Comparison of ENCODE assay signal across 8 cellular contexts in genomic region chr7:118184392-118184899, GRCh38. TPM values are rescaled to one million over a fixed set of nuclear protein-coding genes. Genes with fewer than 3 reads are reported as not detected.
DNase-seq lines count a peak whose midpoint lies in the region; ATAC-seq and TF ChIP-seq lines count a peak whose summit lies in the region.

No MANE protein-coding gene starts in this region.

- H3K27ac ChIP-seq in right cardiac atrium (ENCODE audit: low read length): peak overlapping the region; percentile 94
- H3K27ac ChIP-seq in smooth muscle cell (ENCODE audit: low read depth): peak overlapping the region; percentile 92

- 2% methylated on average over 18 of the region's 18 CpGs for WGBS in right cardiac atrium
- whole genome bisulfite sequencing in smooth muscle cell (ENCODE audit: low lambda C conversion rate): 5% methylated on average over 18 of the region's 18 CpGs

- no peaks in the 10 kb centered on the region for H3K27me3 Mint-ChIP-seq in activated CD4-positive, alpha-beta memory T cell treated with anti-CD3 and anti-CD28 coated beads, Interleukin-2, amount 10 ng/mL, durations not matched to agents 7 days and 5 days

- intact Hi-C loops in right cardiac atrium (cut with DNase I): no loop called here

- H4K20me1 ChIP-seq in smooth muscle cell (ENCODE audit: low read depth): peaks cover 11% of the 10 kb centered on the region

- POLR2A ChIA-PET in activated CD4-positive, alpha-beta memory T cell treated with anti-CD3 and anti-CD28 coated beads, Interleukin-2, amount 10 ng/mL, durations not matched to agents 7 days and 5 days (lab: Charles Lee): interaction anchor here (1.2 to 1.6 kb wide), 4 partner anchors 9 to 13 kb away, joined by 3 to 6 read pairs (median 5); no protein-coding TSS in a partner anchor

- peaks cover 5% of the 10 kb centered on the region for H3K4me1 ChIP-seq in right cardiac atrium (ENCODE audit: control insufficient read depth, insufficient read depth, low read length)
- peaks cover 20% of the 10 kb centered on the region for H3K4me1 ChIP-seq in smooth muscle cell (ENCODE audit: low read depth)

- H3K79me2 ChIP-seq in smooth muscle cell (ENCODE audit: low read depth): peaks cover 44% of the 10 kb centered on the region

- H3K4me3 Mint-ChIP-seq in activated CD4-positive, alpha-beta memory T cell treated with anti-CD3 and anti-CD28 coated beads, Interleukin-2, amount 10 ng/mL, durations not matched to agents 7 days and 5 days: peak overlapping the region; percentile 97

- peak overlapping the region; percentile 83 for H2AFZ ChIP-seq in smooth muscle cell (ENCODE audit: low read depth)

- H3K9me3 Mint-ChIP-seq in activated CD4-positive, alpha-beta memory T cell treated with anti-CD3 and anti-CD28 coated beads, Interleukin-2, amount 10 ng/mL, durations not matched to agents 7 days and 5 days: no peaks in the 10 kb centered on the region

- CTCF ChIA-PET in activated CD4-positive, alpha-beta memory T cell treated with anti-CD3 and anti-CD28 coated beads, Interleukin-2, amount 10 ng/mL, durations not matched to agents 7 days and 5 days (lab: Charles Lee): interaction anchor here (1.7 kb wide), 1 partner anchor 14 kb away, joined by 8 read pairs; no protein-coding TSS in a partner anchor

- DNase-seq in A172 (ENCODE audit: low spot score): peak; percentile 8
- DNase-seq in H7: peak; percentile 2
- no peak for DNase-seq in activated CD4-positive, alpha-beta memory T cell treated with anti-CD3 and anti-CD28 coated beads, Interleukin-2, amount 10 ng/mL, durations not matched to agents 7 days and 5 days
- DNase-seq in right cardiac atrium: no peak
- no peak for DNase-seq in smooth muscle cell (lab: John Stamatoyannopoulos, UW; ENCODE audit: unreplicated experiment)
- no peak for DNase-seq in retina
- no peak for DNase-seq in C1 segment of cervical spinal cord (lab: John Stamatoyannopoulos, UW)

- H3K9me3 ChIP-seq in right cardiac atrium (ENCODE audit: control insufficient read depth, low read length): no peaks in the 10 kb centered on the region
- no peaks in the 10 kb centered on the region for H3K9me3 ChIP-seq in smooth muscle cell (replicated peaks; ENCODE audit: low read depth)

- peak overlapping the region; percentile 98 for H3K27ac Mint-ChIP-seq in activated CD4-positive, alpha-beta memory T cell treated with anti-CD3 and anti-CD28 coated beads, Interleukin-2, amount 10 ng/mL, durations not matched to agents 7 days and 5 days

- H3K4me2 ChIP-seq in smooth muscle cell: peak overlapping the region; percentile 98

- no peak for TF ChIP-seq CTCF in smooth muscle cell (IDR thresholded peaks at IDR 0.05; ENCODE audit: borderline replicate concordance, insufficient read depth, poor library complexity, severe bottlenecking)

- H3K27me3 ChIP-seq in H7 (ENCODE audit: control insufficient read depth, insufficient read depth, low read length): no peaks in the 10 kb centered on the region
- H3K27me3 ChIP-seq in right cardiac atrium (ENCODE audit: control insufficient read depth, insufficient read depth): no peaks in the 10 kb centered on the region
- H3K27me3 ChIP-seq in smooth muscle cell (ENCODE audit: low read depth): no peaks in the 10 kb centered on the region

- peaks cover 40% of the 10 kb centered on the region for H3K36me3 Mint-ChIP-seq in activated CD4-positive, alpha-beta memory T cell treated with anti-CD3 and anti-CD28 coated beads, Interleukin-2, amount 10 ng/mL, durations not matched to agents 7 days and 5 days (ENCODE audit: low read depth)

- peak overlapping the region; percentile 71 for H3K4me3 ChIP-seq in H7 (ENCODE audit: insufficient read depth, low read depth, low read length)
- peak overlapping the region; percentile 80 for H3K4me3 ChIP-seq in right cardiac atrium (ENCODE audit: low read length)
- peak overlapping the region; percentile 93 for H3K4me3 ChIP-seq in smooth muscle cell

- ATAC-seq in right cardiac atrium: no peak
- ATAC-seq in HG03159 (IDR thresholded peaks at IDR 0.05; ENCODE audit: unreplicated experiment): no peak

- H3K9ac ChIP-seq in smooth muscle cell (ENCODE audit: low read depth): peak overlapping the region; percentile 95

- no peaks in the 10 kb centered on the region for H3F3A ChIP-seq in smooth muscle cell (ENCODE audit: low read depth)

- peaks cover 36% of the 10 kb centered on the region for H3K4me1 Mint-ChIP-seq in activated CD4-positive, alpha-beta memory T cell treated with anti-CD3 and anti-CD28 coated beads, Interleukin-2, amount 10 ng/mL, durations not matched to agents 7 days and 5 days

- H3K36me3 ChIP-seq in H7 (replicated peaks; ENCODE audit: control insufficient read depth, insufficient read depth, low read length) (peaks cover 2% of the 10 kb centered on the region; the same call in 1 of the 2 replicates), smooth muscle cell (ENCODE audit: low read depth) (peaks cover 7% of the 10 kb centered on the region)

RNA-seq across cellular contexts. Expression of gene LSM8, which starts 0.5 kb away (rescaled TPM):
- total RNA-seq in A172 (2014; rRNA removed; shearing (Covaris generic)): 103 TPM in 2 replicates
- 39.6 and 57.3 TPM in 2 replicates for total RNA-seq in H7 (2014; rRNA removed; shearing (Covaris generic))
- total RNA-seq in activated CD4-positive, alpha-beta memory T cell treated with anti-CD3 and anti-CD28 coated beads, Interleukin-2, amount 10 ng/mL, durations not matched to agents 7 days and 5 days: 10 to 100 TPM; 51.3 to 51.8 TPM
- total RNA-seq in right cardiac atrium (10 to 100 TPM; 16.6 to 24.4 (median 18.9) TPM), smooth muscle cell (38.2 and 42.8 TPM in 2 replicates)
- polyA plus RNA-seq in right cardiac atrium (23.4 TPM), smooth muscle cell (36.8 and 41.6 TPM in 2 replicates)

RNA-seq across cellular contexts. Expression of gene ANKRD7, which starts 40.1 kb away (rescaled TPM):
- total RNA-seq in A172 (2014; rRNA removed; shearing (Covaris generic)): 3.2 and 3.8 TPM in 2 replicates
- total RNA-seq in H7 (2014; rRNA removed; shearing (Covaris generic)): not detected in 2 replicates
- total RNA-seq in activated CD4-positive, alpha-beta memory T cell treated with anti-CD3 and anti-CD28 coated beads, Interleukin-2, amount 10 ng/mL, durations not matched to agents 7 days and 5 days: not detected
- total RNA-seq in right cardiac atrium (1 to 10 TPM in 3 of 4 donors, under 1 TPM in 1; 0.94 to 2.4 (median 2.0) TPM), smooth muscle cell (0.72 TPM in 1 of 2 replicates, not detected in the other)
- polyA plus RNA-seq in right cardiac atrium (1.1 TPM), smooth muscle cell (0.34 and 0.41 TPM in 2 replicates)

Comparison
In these comparisons a context has a peak if more than half of its experiments do, and no peak if none do; other contexts are left out.
1. DNase-seq: peak in A172 (single experiment) and H7 (single experiment); none in activated CD4-positive, alpha-beta memory T cell treated with anti-CD3 and anti-CD28 coated beads, Interleukin-2, amount 10 ng/mL, durations not matched to agents 7 days and 5 days (single experiment), right cardiac atrium (0 of 3), smooth muscle cell (single experiment), retina (single experiment) and C1 segment of cervical spinal cord (0 of 14).
2. Peak in every context shown above with its lines, with median percentiles within 50 percentile points of each other: H3K4me3 ChIP-seq.